Comparison of ENCODE assay signal across 10 cellular contexts in genomic region chr22:40213478-40213877, GRCh38. TPM values are rescaled to one million over a fixed set of nuclear protein-coding genes. Genes with fewer than 3 reads are reported as not detected.
DNase-seq lines count a peak whose midpoint lies in the region; ATAC-seq and TF ChIP-seq lines count a peak whose summit lies in the region.
"Had no signal": no experiment of that assay in that cellular context is flagged by ENCODE, and none has a peak within 500 bp of the region (broad histone marks: within the 10 kb centered on the region; RNA-seq: fewer than 3 reads in every experiment).

No MANE protein-coding gene starts in this region.

- peaks cover 79% of the 10 kb centered on the region for H3K4me1 Mint-ChIP-seq in activated CD8-positive, alpha-beta T cell treated with anti-CD3 and anti-CD28 coated beads, Interleukin-2, amount 10 ng/mL, durations not matched to agents 7 days and 5 days (ENCODE audit: low read depth)
- H3K4me1 Mint-ChIP-seq in chondrocyte (ENCODE audit: low read depth) = peaks cover 45% of the 10 kb centered on the region

- no peak for ATAC-seq in activated CD8-positive, alpha-beta T cell treated with anti-CD3 and anti-CD28 coated beads, Interleukin-2, amount 10 ng/mL, durations not matched to agents 7 days and 5 days
- ATAC-seq in GM18498 (IDR thresholded peaks at IDR 0.05; ENCODE audit: unreplicated experiment) = no peak
- ATAC-seq in GM19324 (IDR thresholded peaks at IDR 0.05; ENCODE audit: low FRiP score, unreplicated experiment) = no peak
- ATAC-seq: sciatic nerve had no signal

- H3K27ac Mint-ChIP-seq in activated CD8-positive, alpha-beta T cell treated with anti-CD3 and anti-CD28 coated beads, Interleukin-2, amount 10 ng/mL, durations not matched to agents 7 days and 5 days = peak overlapping the region; percentile 48
- no peak overlapping the region for H3K27ac Mint-ChIP-seq in chondrocyte (ENCODE audit: unreplicated experiment)

- CTCF ChIA-PET in activated CD8-positive, alpha-beta T cell treated with anti-CD3 and anti-CD28 coated beads, Interleukin-2, amount 10 ng/mL, durations not matched to agents 7 days and 5 days (lab: Charles Lee) = interaction anchor here (0.6 kb wide), 1 partner anchor 1501 kb away, joined by 3 read pairs; no protein-coding TSS in a partner anchor

- peaks cover 26% of the 10 kb centered on the region for H3K36me3 Mint-ChIP-seq in activated CD8-positive, alpha-beta T cell treated with anti-CD3 and anti-CD28 coated beads, Interleukin-2, amount 10 ng/mL, durations not matched to agents 7 days and 5 days (ENCODE audit: low read depth)
- H3K36me3 Mint-ChIP-seq in chondrocyte (ENCODE audit: low read depth) = no peaks in the 10 kb centered on the region

- no peak for TF ChIP-seq CTCF in chondrocyte (IDR thresholded peaks at IDR 0.05)

- DNase-seq in CD1c-positive myeloid dendritic cell (ENCODE audit: extremely low spot score) (peak; percentile 20), G401 (ENCODE audit: low spot score) (peak; percentile 55), left kidney (ENCODE audit: low read depth, low spot score) (peak; percentile 27), SK-N-DZ (ENCODE audit: low spot score) (no peak), chondrocyte (ENCODE audit: low spot score) (no peak)
- DNase-seq in activated CD8-positive, alpha-beta T cell treated with anti-CD3 and anti-CD28 coated beads, Interleukin-2, amount 10 ng/mL, durations not matched to agents 7 days and 5 days = no peak
- DNase-seq: activated CD8-positive, alpha-beta memory T cell treated with anti-CD3 and anti-CD28 coated beads for 24 hours had no signal

- POLR2A ChIA-PET in activated CD8-positive, alpha-beta T cell treated with anti-CD3 and anti-CD28 coated beads, Interleukin-2, amount 10 ng/mL, durations not matched to agents 7 days and 5 days (lab: Charles Lee) = no interaction called here

- no peak overlapping the region for H3K4me3 Mint-ChIP-seq in activated CD8-positive, alpha-beta T cell treated with anti-CD3 and anti-CD28 coated beads, Interleukin-2, amount 10 ng/mL, durations not matched to agents 7 days and 5 days
- H3K4me3 Mint-ChIP-seq in chondrocyte (ENCODE audit: unreplicated experiment) = no peak overlapping the region

- in situ Hi-C loops in G401 (cut with HindIII; ENCODE audit: low sequenced_read_pairs) = no loop called here

- no peaks in the 10 kb centered on the region for H3K9me3 Mint-ChIP-seq in activated CD8-positive, alpha-beta T cell treated with anti-CD3 and anti-CD28 coated beads, Interleukin-2, amount 10 ng/mL, durations not matched to agents 7 days and 5 days (ENCODE audit: insufficient read depth)
- no peaks in the 10 kb centered on the region for H3K9me3 Mint-ChIP-seq in chondrocyte (ENCODE audit: low read depth)

- no peaks in the 10 kb centered on the region for H3K27me3 Mint-ChIP-seq in activated CD8-positive, alpha-beta T cell treated with anti-CD3 and anti-CD28 coated beads, Interleukin-2, amount 10 ng/mL, durations not matched to agents 7 days and 5 days (ENCODE audit: low read depth)
- no peaks in the 10 kb centered on the region for H3K27me3 Mint-ChIP-seq in chondrocyte (ENCODE audit: low read depth)

RNA-seq across cellular contexts. Expression of gene TNRC6B, which starts 35.8 kb away (rescaled TPM):
- 11.1 TPM in 2 replicates for total RNA-seq in G401 (2014; rRNA removed; shearing (Covaris generic))
- 10 to 100 TPM; 62.9 to 63.3 TPM for total RNA-seq in activated CD8-positive, alpha-beta T cell treated with anti-CD3 and anti-CD28 coated beads, Interleukin-2, amount 10 ng/mL, durations not matched to agents 7 days and 5 days
- polyA plus RNA-seq in SK-N-DZ (2014; cell fraction: cytosol; rRNA removed) = 3.6 and 6.3 TPM in 2 replicates
- polyA plus RNA-seq in SK-N-DZ (2014; cell fraction: nucleus; rRNA removed) = 4.0 and 5.9 TPM in 2 replicates
- total RNA-seq in chondrocyte = 30.9 to 42.8 TPM (median 35.0 TPM) in 3 replicates

Comparison
In these comparisons a context has a peak if more than half of its experiments do, and no peak if none do; other contexts are left out.
1. DNase-seq: peak in CD1c-positive myeloid dendritic cell (single experiment), G401 (single experiment) and left kidney (single experiment); none in activated CD8-positive, alpha-beta T cell treated with anti-CD3 and anti-CD28 coated beads, Interleukin-2, amount 10 ng/mL, durations not matched to agents 7 days and 5 days (single experiment), SK-N-DZ (single experiment) and chondrocyte (single experiment).